1 cellular context compared by ENCODE assay signal in genomic region chr4:76252271-76252653, GRCh38.
TF ChIP-seq lines count a peak whose summit lies in the region.

No MANE protein-coding gene starts in this region.

TF ChIP-seq in GM23338, 12 proteins besides CTCF, POLR2A, EP300 and RAD21 (continued from another document):
- TF ChIP-seq ZNF462 (CRISPR knock-in tag; IDR thresholded peaks at IDR 0.05), result no peak
- no peak for TF ChIP-seq EZH2 (IDR thresholded peaks at IDR 0.05; ENCODE audit: low read depth, unreplicated experiment)
- TF ChIP-seq ZNF114 (CRISPR knock-in tag; IDR thresholded peaks at IDR 0.05), result no peak
- no peak for TF ChIP-seq CREB1 (CRISPR knock-in tag; IDR thresholded peaks at IDR 0.05; ENCODE audit: low read depth)
- no peak for TF ChIP-seq POLR2AphosphoS5 (IDR thresholded peaks at IDR 0.05; ENCODE audit: low read depth)
- no peak for TF ChIP-seq ETS1 (IDR thresholded peaks at IDR 0.05)
- no peak for TF ChIP-seq JUNB (IDR thresholded peaks at IDR 0.05; ENCODE audit: unreplicated experiment)
- TF ChIP-seq REST (IDR thresholded peaks at IDR 0.05; ENCODE audit: unreplicated experiment), result no peak
- TF ChIP-seq STAT1 (IDR thresholded peaks at IDR 0.05; ENCODE audit: unreplicated experiment), result no peak
- TF ChIP-seq ZNF331 (CRISPR knock-in tag; IDR thresholded peaks at IDR 0.05; ENCODE audit: low read depth), result no peak
TF ChIP-seq in GM23338: peak in this region for 0.
